In genomic region chr9:35102769-35103659, GRCh38 we compare ENCODE assay signal across 8 cellular contexts. TPM values are rescaled to one million over a fixed set of nuclear protein-coding genes. Genes with fewer than 3 reads are reported as not detected.
DNase-seq lines count a peak whose midpoint lies in the region; ATAC-seq and TF ChIP-seq lines count a peak whose summit lies in the region.

Gene STOML2 (minus strand): TSS chr9:35103131. CDS start chr9:35103094, 37 bp downstream.

- DNase-seq in C1 segment of cervical spinal cord (lab: John Stamatoyannopoulos, UW) (peak; percentile 46 to 99 (median 90)), NCI-H748 treated with DMSO at 0.1 percent for 48 hours (lab: John Stamatoyannopoulos, UW) (peak; percentile 97), dermis blood vessel endothelial cell (peak; percentile 98), left lung (peak; percentile 95)
- DNase-seq in activated CD4-positive, alpha-beta T cell treated with anti-CD3 and anti-CD28 coated beads, Interleukin-2, amount 50 U/mL, for 24 hours (ENCODE audit: low read depth in 1 of 2, low spot score in 1 of 2) = peak; percentile 79 to 93
- peak; percentile 79 to 84 for DNase-seq in stimulated activated CD4-positive, alpha-beta T cell treated with anti-CD3 and anti-CD28 coated beads, Interleukin-2, amount 100 ng/mL, for 48 hours

- peaks cover 0 to 71% of the 10 kb centered on the region in 2 donors for H3K36me3 ChIP-seq in left lung

- intact Hi-C loops in left lung (cut with DNase I) = no loop called here

- H3K4me1 ChIP-seq in left lung = peaks cover 6 to 34% of the 10 kb centered on the region in 2 donors

- no peaks in the 10 kb centered on the region for H3K27me3 ChIP-seq in left lung

- H3K27ac ChIP-seq in left lung = peak within 1 kb of the TSS; percentile 60 to 91

- peak within 1 kb of the TSS; percentile 78 to 86 for H3K4me3 ChIP-seq in left lung

- no peaks in the 10 kb centered on the region for H3K9me3 ChIP-seq in left lung

- peak; percentile 99 for ATAC-seq in GM19372 (IDR thresholded peaks at IDR 0.05; ENCODE audit: low read depth, unreplicated experiment)
- peak; percentile 79 for ATAC-seq in HG03558 (IDR thresholded peaks at IDR 0.05; ENCODE audit: extremely low read depth, unreplicated experiment)
- peak; percentile 98 for ATAC-seq in left lung

- no peak for TF ChIP-seq CTCF in left lung (IDR thresholded peaks at IDR 0.05)

RNA-seq across cellular contexts. Expression of gene STOML2, which starts in this region (rescaled TPM):
- 202 and 215 TPM in 2 replicates for total RNA-seq in dermis blood vessel endothelial cell
- total RNA-seq in left lung = 10 to 100 TPM; 62.3 to 90.3 TPM

Comparison
In these comparisons a context has a peak if more than half of its experiments do, and no peak if none do; other contexts are left out.
1. Peak in every context shown above with its lines: DNase-seq, ATAC-seq, H3K4me3 ChIP-seq and H3K27ac ChIP-seq.